ENCODE assay signal across 16 cellular contexts in genomic region chr3:153855772-153856171, GRCh38.
DNase-seq lines count a peak whose midpoint lies in the region; ATAC-seq and TF ChIP-seq lines count a peak whose summit lies in the region.
"Had no signal": no experiment of that assay in that cellular context is flagged by ENCODE, and none has a peak within 500 bp of the region (broad histone marks: within the 10 kb centered on the region; RNA-seq: fewer than 3 reads in every experiment).

No MANE protein-coding gene starts in this region.

- H3K27me3 ChIP-seq in BE2C: no peaks in the 10 kb centered on the region
- H3K27me3 ChIP-seq in naive thymus-derived CD4-positive, alpha-beta T cell (ENCODE audit: control insufficient read depth in 2 of 2, insufficient read depth in 2 of 2, low read length in 2 of 2): no peaks in the 10 kb centered on the region

- CTCF ChIA-PET in naive thymus-derived CD4-positive, alpha-beta T cell (lab: Charles Lee): no interaction called here

- no peaks in the 10 kb centered on the region for H3K9me3 ChIP-seq in BE2C
- H3K9me3 ChIP-seq in naive thymus-derived CD4-positive, alpha-beta T cell (ENCODE audit: control insufficient read depth in 2 of 3, low read length in 3 of 3): no peaks in the 10 kb centered on the region

- no peaks in the 10 kb centered on the region for H3K36me3 ChIP-seq in BE2C
- no peaks in the 10 kb centered on the region for H3K36me3 ChIP-seq in naive thymus-derived CD4-positive, alpha-beta T cell (ENCODE audit: control insufficient read depth in 2 of 3, insufficient read depth in 3 of 3, low read length in 3 of 3)

- H3K27me3 Mint-ChIP-seq in naive thymus-derived CD4-positive, alpha-beta T cell: peaks cover 2 to 22% (median 17%) of the 10 kb centered on the region in 5 donors

- POLR2A ChIA-PET in naive thymus-derived CD4-positive, alpha-beta T cell (lab: Charles Lee): no interaction called here

- H3K27ac ChIP-seq in naive thymus-derived CD4-positive, alpha-beta T cell (ENCODE audit: low read depth, low read length): no peak overlapping the region

- no peaks in the 10 kb centered on the region for H3K36me3 Mint-ChIP-seq in naive thymus-derived CD4-positive, alpha-beta T cell
- H3K36me3 Mint-ChIP-seq: activated naive CD8-positive, alpha-beta T cell treated with anti-CD3 and anti-CD28 coated beads for 36 hours; mesothelial cell of epicardium had no signal

- H3K4me1 Mint-ChIP-seq in naive thymus-derived CD4-positive, alpha-beta T cell: no peaks in the 10 kb centered on the region
- H3K4me1 Mint-ChIP-seq: activated naive CD8-positive, alpha-beta T cell treated with anti-CD3 and anti-CD28 coated beads for 36 hours had no signal

- DNase-seq in GM12864 (ENCODE audit: low read depth) (no peak), BE2C (no peak), NCI-H2171 treated with DMSO at 0.1 percent for 48 hours (lab: John Stamatoyannopoulos, UW) (no peak)
- DNase-seq in activated CD8-positive, alpha-beta memory T cell treated with anti-CD3 and anti-CD28 coated beads for 24 hours: no peak
- DNase-seq in naive thymus-derived CD4-positive, alpha-beta T cell: no peak
- DNase-seq: activated CD8-positive, alpha-beta T cell treated with anti-CD3 and anti-CD28 coated beads, Interleukin-2, amount 10 ng/mL, durations not matched to agents 7 days and 5 days; activated naive CD8-positive, alpha-beta T cell treated with anti-CD3 and anti-CD28 coated beads for 36 hours; cerebellar nuclear complex; DMS53; NCI-H1092; NCI-H510A had no signal

- H3K27ac Mint-ChIP-seq in naive thymus-derived CD4-positive, alpha-beta T cell: no peak overlapping the region
- H3K27ac Mint-ChIP-seq: activated CD8-positive, alpha-beta T cell treated with anti-CD3 and anti-CD28 coated beads, Interleukin-2, amount 10 ng/mL, durations not matched to agents 7 days and 5 days; activated naive CD8-positive, alpha-beta T cell treated with anti-CD3 and anti-CD28 coated beads for 36 hours; mesothelial cell of epicardium; T-helper 2 cell treated with Interferon-gamma antibody and Interleukin-4, amounts not matched to agents 5 μg/mL and 100 μg/mL, for 36 hours had no signal

- H3K9me3 Mint-ChIP-seq in naive thymus-derived CD4-positive, alpha-beta T cell: no peaks in the 10 kb centered on the region
- H3K9me3 Mint-ChIP-seq: activated naive CD8-positive, alpha-beta T cell treated with anti-CD3 and anti-CD28 coated beads for 36 hours; mesothelial cell of epicardium; T-helper 2 cell treated with Interferon-gamma antibody and Interleukin-4, amounts not matched to agents 5 μg/mL and 100 μg/mL, for 36 hours had no signal

- intact Hi-C loops in naive thymus-derived CD4-positive, alpha-beta T cell (cut with micrococcal nuclease): no loop called here

- ATAC-seq in GM19035 (IDR thresholded peaks at IDR 0.05; ENCODE audit: unreplicated experiment): peak; percentile 64
- peak; percentile 72 for ATAC-seq in HG02571 (IDR thresholded peaks at IDR 0.05; ENCODE audit: unreplicated experiment)
- ATAC-seq in HG03521 (IDR thresholded peaks at IDR 0.05; ENCODE audit: unreplicated experiment): peak; percentile 77
- no peak for ATAC-seq in naive thymus-derived CD4-positive, alpha-beta T cell
- ATAC-seq: activated CD8-positive, alpha-beta T cell treated with anti-CD3 and anti-CD28 coated beads, Interleukin-2, amount 10 ng/mL, durations not matched to agents 7 days and 5 days had no signal

- peak; percentile 7 for TF ChIP-seq CTCF in GM12864 (IDR thresholded peaks at IDR 0.05; ENCODE audit: low read depth, low read length, missing control alignments)
- no peak for TF ChIP-seq CTCF in BE2C (IDR thresholded peaks at IDR 0.05; ENCODE audit: low read depth, low read length)

- H3K4me3 ChIP-seq in GM12864 (ENCODE audit: low read depth, low read length) (no peak overlapping the region), BE2C (ENCODE audit: low read depth, low read length) (no peak overlapping the region)
- H3K4me3 ChIP-seq in naive thymus-derived CD4-positive, alpha-beta T cell (ENCODE audit: low read length): no peak overlapping the region

- no peaks in the 10 kb centered on the region for H3K4me1 ChIP-seq in BE2C
- no peaks in the 10 kb centered on the region for H3K4me1 ChIP-seq in naive thymus-derived CD4-positive, alpha-beta T cell (ENCODE audit: control insufficient read depth in 2 of 2, insufficient read depth in 2 of 2, low read length in 2 of 2)

- no peak overlapping the region for H3K4me3 Mint-ChIP-seq in naive thymus-derived CD4-positive, alpha-beta T cell
- H3K4me3 Mint-ChIP-seq: activated CD8-positive, alpha-beta T cell treated with anti-CD3 and anti-CD28 coated beads, Interleukin-2, amount 10 ng/mL, durations not matched to agents 7 days and 5 days; activated naive CD8-positive, alpha-beta T cell treated with anti-CD3 and anti-CD28 coated beads for 36 hours; mesothelial cell of epicardium; T-helper 2 cell treated with Interferon-gamma antibody and Interleukin-4, amounts not matched to agents 5 μg/mL and 100 μg/mL, for 36 hours had no signal
